ENCODE assay signal across 9 cellular contexts in the genomic region with DNA sequence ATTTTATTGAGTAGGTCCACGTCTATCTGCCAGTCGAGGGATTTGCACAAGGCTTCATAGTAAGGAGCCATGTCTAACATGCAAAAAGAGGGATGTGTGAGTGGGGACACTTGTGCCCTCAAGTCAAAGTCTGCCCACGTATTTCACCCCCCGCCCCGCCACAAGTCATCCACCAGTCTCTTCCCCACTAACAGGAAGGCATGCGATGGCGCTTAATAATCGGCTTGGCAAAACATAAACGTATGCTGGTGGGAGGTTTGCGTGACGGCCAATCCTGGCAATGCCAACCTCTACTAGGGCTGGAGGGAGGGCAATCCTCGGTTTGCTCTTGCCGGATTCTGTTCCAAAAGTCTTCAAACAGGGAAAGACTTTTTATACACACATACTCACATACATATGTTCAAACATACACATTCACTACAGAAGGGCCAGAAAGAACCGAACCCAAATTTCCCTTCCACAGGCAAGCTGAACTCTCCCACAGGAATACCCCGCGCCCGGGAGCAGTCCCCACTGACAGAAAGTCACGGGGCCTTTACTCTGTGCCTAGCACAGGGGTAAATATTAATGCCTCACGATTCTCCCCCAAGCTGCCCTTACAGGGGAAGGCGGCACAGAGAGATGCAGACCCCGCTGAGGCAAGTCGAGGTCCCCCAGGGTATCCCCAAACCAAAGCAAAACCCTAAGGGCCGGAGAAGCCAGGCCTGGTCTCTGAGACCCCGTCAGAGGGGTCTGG. TPM values are rescaled to one million over a fixed set of nuclear protein-coding genes. Genes with fewer than 3 reads are reported as not detected.
A peak's percentile ranks its signal among the peaks of the same experiment; 100 is the strongest.
DNase-seq lines count a peak whose midpoint lies in the region; ATAC-seq, FAIRE-seq and TF ChIP-seq lines count a peak whose summit lies in the region.
"Had no signal": no experiment of that assay in that cellular context is flagged by ENCODE, and none has a peak within 500 bp of the region (broad histone marks: within the 10 kb centered on the region; RNA-seq: fewer than 3 reads in every experiment).

No MANE protein-coding gene starts in this region.

- H3K4me3 Mint-ChIP-seq in stimulated activated naive CD8-positive, alpha-beta T cell treated with anti-CD3 and anti-CD28 coated beads, Interleukin-15, amount 100 ng/mL, for 72 hours: peak overlapping the region; percentile 94

- H3K27ac Mint-ChIP-seq in stimulated activated naive CD8-positive, alpha-beta T cell treated with anti-CD3 and anti-CD28 coated beads, Interleukin-15, amount 100 ng/mL, for 72 hours: peak overlapping the region; percentile 92 to 99

- H3K9me3 Mint-ChIP-seq in stimulated activated naive CD8-positive, alpha-beta T cell treated with anti-CD3 and anti-CD28 coated beads, Interleukin-15, amount 100 ng/mL, for 72 hours: no peaks in the 10 kb centered on the region

- H3K27me3 ChIP-seq in NT2/D1 (ENCODE audit: insufficient read depth, insufficient read length): no peaks in the 10 kb centered on the region
- no peaks in the 10 kb centered on the region for H3K27me3 ChIP-seq in K562 (ENCODE audit: control insufficient read depth in 2 of 2, insufficient read depth in 2 of 2, low read length in 2 of 2)

- TF ChIP-seq EP300 in K562 (IDR thresholded peaks at IDR 0.05; ENCODE audit: low read length): no peak

- H4K20me1 ChIP-seq in K562 (replicated peaks; ENCODE audit: control insufficient read depth, insufficient read depth, low read length): peaks cover 3% of the 10 kb centered on the region; the same call in 1 of the 2 replicates

- TF ChIP-seq RAD21 in K562 (CRISPR knock-in tag; conservative IDR thresholded peaks at IDR 0.05 in 1 of 2, IDR thresholded peaks at IDR 0.05 in 1 of 2): no peak

- H3K9me3 ChIP-seq in NT2/D1 (ENCODE audit: insufficient read depth, low read length) (no peaks in the 10 kb centered on the region), K562 (replicated peaks; ENCODE audit: control insufficient read depth, insufficient read depth, low read depth, low read length) (no peaks in the 10 kb centered on the region)

- intact Hi-C loops in K562 (cut with micrococcal nuclease): no loop called here

- no peak for FAIRE-seq in K562 (lab: Jason Lieb, UNC)
- FAIRE-seq: colon had no signal

- peak overlapping the region; percentile 89 for H3K27ac ChIP-seq in K562 (ENCODE audit: extremely low read depth, low read depth, low read length)

- peaks cover 47% of the 10 kb centered on the region for H3K79me2 ChIP-seq in K562 (ENCODE audit: control insufficient read depth, insufficient read depth, low read length)

- H3K36me3 ChIP-seq in NT2/D1 (ENCODE audit: insufficient read depth, insufficient read length, low read length): peaks cover 48% of the 10 kb centered on the region
- H3K36me3 ChIP-seq in K562 (ENCODE audit: control insufficient read depth, insufficient read depth, low read length): peaks cover 45% of the 10 kb centered on the region

- H3K27me3 Mint-ChIP-seq in stimulated activated naive CD8-positive, alpha-beta T cell treated with anti-CD3 and anti-CD28 coated beads, Interleukin-15, amount 100 ng/mL, for 72 hours: peaks cover 6% of the 10 kb centered on the region

- CTCF ChIA-PET in K562 (lab: Yijun Ruan, JAX; ENCODE audit: low intra/inter-chr PET ratio): no interaction called here

- H3K4me1 Mint-ChIP-seq in stimulated activated naive CD8-positive, alpha-beta T cell treated with anti-CD3 and anti-CD28 coated beads, Interleukin-15, amount 100 ng/mL, for 72 hours: peaks cover 30% of the 10 kb centered on the region

- TF ChIP-seq POLR2A in K562 (conservative IDR thresholded peaks at IDR 0.05): no peak

- in situ Hi-C loops in K562 (cut with MboI): no loop called here

- DNase-seq in NCI-H2227 (lab: John Stamatoyannopoulos, UW; ENCODE audit: unreplicated experiment): peak; percentile 13
- no peak for DNase-seq in NCI-H2227 treated with DMSO at 0.1 percent for 48 hours (lab: John Stamatoyannopoulos, UW)
- DNase-seq in NT2/D1 (ENCODE audit: low read depth, low spot score): no peak
- DNase-seq in K562 (ENCODE audit: extremely low read depth in 1 of 4, low spot score in 3 of 4): peak in 1 of 4 experiments; percentile 8
- peak; percentile 28 for DNase-seq in left kidney (ENCODE audit: low read depth, low spot score)
- peak; percentile 4 to 20 for DNase-seq in stimulated activated naive CD8-positive, alpha-beta T cell treated with anti-CD3 and anti-CD28 coated beads, Interleukin-15, amount 100 ng/mL, for 72 hours
- DNase-seq in amniotic stem cell (lab: John Stamatoyannopoulos, UW): no peak

- 1% methylated on average over 21 of the region's 24 CpGs for whole genome bisulfite sequencing in K562 (ENCODE audit: insufficient coverage, low coverage, missing lambda C conversion rate)

- H3K9ac ChIP-seq in NT2/D1 (ENCODE audit: insufficient read length, low read depth): peak overlapping the region; percentile 97
- peak overlapping the region; percentile 85 to 99 for H3K9ac ChIP-seq in K562 (ENCODE audit: insufficient read depth in 1 of 2, low read depth in 2 of 2, low read length in 2 of 2)

- peak overlapping the region; percentile 97 for H2AFZ ChIP-seq in K562 (ENCODE audit: low read depth, low read length)

- peak overlapping the region; percentile 90 for H3K4me2 ChIP-seq in K562 (ENCODE audit: insufficient read depth, low read length)

- TF ChIP-seq CTCF in K562 (IDR thresholded peaks at IDR 0.05 in 2 of 3, conservative IDR thresholded peaks at IDR 0.05 in 1 of 3; ENCODE audit: insufficient read depth in 2 of 3, low read depth in 1 of 3, low read length in 3 of 3): no peak

- POLR2A ChIA-PET in K562 (lab: Yijun Ruan, JAX): interaction anchor here (1.0 kb wide), 2 partner anchors 17 to 27 kb away, joined by 3 to 5 read pairs; no protein-coding TSS in a partner anchor

- BruUV-seq in K562 (replicated peaks; lab: Mats Ljungman, UMichigan): TSS peak; percentile 66

- H3K9me1 ChIP-seq in K562 (ENCODE audit: control insufficient read depth, insufficient read depth, low read length): no peaks in the 10 kb centered on the region

- peak; percentile 32 for ATAC-seq in K562
- peak; percentile 7 for ATAC-seq in stimulated activated naive CD8-positive, alpha-beta T cell treated with anti-CD3 and anti-CD28 coated beads, Interleukin-15, amount 100 ng/mL, for 72 hours
- no peak for ATAC-seq in HG03280 (IDR thresholded peaks at IDR 0.05; ENCODE audit: unreplicated experiment)

- H3K4me3 ChIP-seq in NT2/D1 (ENCODE audit: insufficient read length, low read depth): peak overlapping the region; percentile 99
- peak overlapping the region; percentile 64 for H3K4me3 ChIP-seq in K562

- peaks cover 4% of the 10 kb centered on the region for H3K4me1 ChIP-seq in NT2/D1 (ENCODE audit: insufficient read depth, insufficient read length)
- H3K4me1 ChIP-seq in K562 (replicated peaks in 1 of 2; ENCODE audit: control insufficient read depth in 2 of 2, insufficient read depth in 2 of 2, low read length in 2 of 2): no peaks in the 10 kb centered on the region; a peak in 3 of 5 replicates

TF ChIP-seq in K562, 482 proteins besides CTCF, POLR2A, EP300 and RAD21:
- no peak for TF ChIP-seq MTA3 (IDR thresholded peaks at IDR 0.05; ENCODE audit: borderline replicate concordance)
- TF ChIP-seq E2F3 (CRISPR knock-in tag; IDR thresholded peaks at IDR 0.05): no peak
- TF ChIP-seq, protein P1, sequence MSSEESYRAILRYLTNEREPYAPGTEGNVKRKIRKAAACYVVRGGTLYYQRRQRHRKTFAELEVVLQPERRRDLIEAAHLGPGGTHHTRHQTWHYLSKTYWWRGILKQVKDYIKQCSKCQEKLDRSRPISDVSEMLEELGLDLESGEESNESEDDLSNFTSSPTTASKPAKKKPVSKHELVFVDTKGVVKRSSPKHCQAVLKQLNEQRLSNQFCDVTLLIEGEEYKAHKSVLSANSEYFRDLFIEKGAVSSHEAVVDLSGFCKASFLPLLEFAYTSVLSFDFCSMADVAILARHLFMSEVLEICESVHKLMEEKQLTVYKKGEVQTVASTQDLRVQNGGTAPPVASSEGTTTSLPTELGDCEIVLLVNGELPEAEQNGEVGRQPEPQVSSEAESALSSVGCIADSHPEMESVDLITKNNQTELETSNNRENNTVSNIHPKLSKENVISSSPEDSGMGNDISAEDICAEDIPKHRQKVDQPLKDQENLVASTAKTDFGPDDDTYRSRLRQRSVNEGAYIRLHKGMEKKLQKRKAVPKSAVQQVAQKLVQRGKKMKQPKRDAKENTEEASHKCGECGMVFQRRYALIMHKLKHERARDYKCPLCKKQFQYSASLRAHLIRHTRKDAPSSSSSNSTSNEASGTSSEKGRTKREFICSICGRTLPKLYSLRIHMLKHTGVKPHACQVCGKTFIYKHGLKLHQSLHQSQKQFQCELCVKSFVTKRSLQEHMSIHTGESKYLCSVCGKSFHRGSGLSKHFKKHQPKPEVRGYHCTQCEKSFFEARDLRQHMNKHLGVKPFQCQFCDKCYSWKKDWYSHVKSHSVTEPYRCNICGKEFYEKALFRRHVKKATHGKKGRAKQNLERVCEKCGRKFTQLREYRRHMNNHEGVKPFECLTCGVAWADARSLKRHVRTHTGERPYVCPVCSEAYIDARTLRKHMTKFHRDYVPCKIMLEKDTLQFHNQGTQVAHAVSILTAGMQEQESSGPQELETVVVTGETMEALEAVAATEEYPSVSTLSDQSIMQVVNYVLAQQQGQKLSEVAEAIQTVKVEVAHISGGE (CRISPR knock-in tag; IDR thresholded peaks at IDR 0.05): peak in 1 of 3 experiments; percentile 67; a peak in 1 of 6 replicates

RNA-seq across cellular contexts. Expression of a gene that starts 0.7 kb away (rescaled TPM):
- 52.0 and 118 TPM in 2 replicates for total RNA-seq in K562 (2011; cell fraction: chromatin; rRNA removed; ENCODE audit: low replicate concordance)
- total RNA-seq in K562 (2011; cell fraction: nucleolus; rRNA removed): 31.7 and 37.4 TPM in 2 replicates
- total RNA-seq in K562 (2011; cell fraction: nucleoplasm; rRNA removed): 70.8 and 91.3 TPM in 2 replicates
- total RNA-seq in K562 (2014; rRNA removed) (115 and 121 TPM in 2 replicates), K562 (2014; rRNA removed; fragmentation: Illumina TruSeq; extraction: Trizol) (133 and 151 TPM in 2 replicates), K562 (2015; rRNA removed; fragmentation: Illumina TruSeq; extraction: Trizol) (119 and 122 TPM in 2 replicates), K562 (2021) (104 and 108 TPM in 2 replicates)
- polyA plus RNA-seq in K562 (2011; rRNA removed) (60.0 and 78.2 TPM in 2 replicates), K562 (2014; fragmentation: Illumina TruSeq; extraction: Trizol) (106 and 113 TPM in 2 replicates), K562 (2014; fragmentation: Nextera tagmentation; extraction: Ambion mirVana) (100 to 1,000 TPM in 1 of 2 experiments, 10 to 100 TPM in 1; 82.4 to 100 TPM), K562 (2014; rRNA removed) (113 TPM in 2 replicates)
- polyA plus RNA-seq in K562 (2011; cell fraction: cytosol; rRNA removed): 35.3 and 38.0 TPM in 2 replicates
- 57.3 and 62.7 TPM in 2 replicates for polyA plus RNA-seq in K562 (2011; cell fraction: nucleus; rRNA removed)
- polyA plus RNA-seq in K562 (2012): 73.0 and 141 TPM in 2 replicates
- 72.0 and 80.5 TPM in 2 replicates for polyA minus RNA-seq in K562 (2011; rRNA and poly(A)+ RNA removed)
- polyA minus RNA-seq in K562 (2011; cell fraction: cytosol; rRNA and poly(A)+ RNA removed): 27.1 and 29.2 TPM in 2 replicates
- polyA minus RNA-seq in K562 (2011; cell fraction: nucleus; rRNA and poly(A)+ RNA removed): 57.6 and 75.4 TPM in 2 replicates

Comparison
In these comparisons a context has a peak if more than half of its experiments do, and no peak if none do; other contexts are left out.
1. DNase-seq: peak in NCI-H2227 (single experiment), left kidney (single experiment) and stimulated activated naive CD8-positive, alpha-beta T cell treated with anti-CD3 and anti-CD28 coated beads, Interleukin-15, amount 100 ng/mL, for 72 hours (2 of 2); none in NCI-H2227 treated with DMSO at 0.1 percent for 48 hours (single experiment), NT2/D1 (single experiment) and amniotic stem cell (single experiment).